ENCODE assay signal across 16 cellular contexts in the genomic region with DNA sequence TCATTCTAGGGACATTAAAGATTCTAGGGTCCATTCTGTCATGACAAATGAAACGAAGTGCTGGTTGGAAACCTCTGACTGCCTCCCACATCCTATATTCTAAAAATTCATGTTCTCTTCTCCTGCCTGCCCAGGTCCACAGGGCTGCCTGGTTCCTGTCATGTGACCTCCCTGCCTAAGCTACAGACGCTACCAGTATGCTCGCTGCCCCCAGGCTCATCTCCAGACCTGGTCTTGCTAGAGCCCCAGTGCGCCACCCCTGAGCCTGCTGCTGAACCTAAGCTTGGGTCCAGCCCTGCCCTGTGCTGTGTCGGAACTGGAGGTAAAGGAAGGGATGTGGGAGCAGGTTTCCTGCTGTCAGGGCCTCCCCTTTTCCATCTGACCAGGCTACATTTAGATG.
"Had no signal": no experiment of that assay in that cellular context is flagged by ENCODE, and none has a peak within 500 bp of the region (broad histone marks: within the 10 kb centered on the region; RNA-seq: fewer than 3 reads in every experiment).

No MANE protein-coding gene starts in this region.

- ATAC-seq: natural killer cell had no signal

- H3K9me3 Mint-ChIP-seq: activated CD4-positive, alpha-beta T cell treated with anti-CD3 and anti-CD28 coated beads, Interleukin-2, amount 10 ng/mL, durations not matched to agents 24 days and 14 days; activated naive CD8-positive, alpha-beta T cell treated with anti-CD3 and anti-CD28 coated beads, Interleukin-2, amount 10 ng/mL, durations not matched to agents 7 days and 5 days; activated T-helper 1 cell treated with anti-CD3 and anti-CD28 coated beads, Interleukin-12 subunit alpha, Interleukin-12 subunit beta, Interleukin-2, Interleukin-4 antibody, amounts not matched to agents 30 ng/mL and 10 ng/mL and 1 ng/mL, durations not matched to agents 14 hours and 24 hours and 36 hours; natural killer cell; stimulated activated naive CD8-positive, alpha-beta T cell treated with anti-CD3 and anti-CD28 coated beads, Interleukin-15, Interleukin-2, amounts not matched to agents 100 ng/mL and 50 ng/mL, for 24 hours had no signal

- H3K27me3 ChIP-seq: brain microvascular endothelial cell, right lobe of liver had no signal

- H3K27ac Mint-ChIP-seq: activated CD4-positive, alpha-beta T cell treated with anti-CD3 and anti-CD28 coated beads, Interleukin-2, amount 10 ng/mL, durations not matched to agents 24 days and 14 days; activated naive CD8-positive, alpha-beta T cell treated with anti-CD3 and anti-CD28 coated beads, Interleukin-2, amount 10 ng/mL, durations not matched to agents 7 days and 5 days; activated T-helper 1 cell treated with anti-CD3 and anti-CD28 coated beads, Interleukin-12 subunit alpha, Interleukin-12 subunit beta, Interleukin-2, Interleukin-4 antibody, amounts not matched to agents 30 ng/mL and 10 ng/mL and 1 ng/mL, durations not matched to agents 14 hours and 24 hours and 36 hours; natural killer cell; stimulated activated naive CD8-positive, alpha-beta T cell treated with anti-CD3 and anti-CD28 coated beads, Interleukin-15, Interleukin-2, amounts not matched to agents 100 ng/mL and 50 ng/mL, for 24 hours had no signal

- H3K9me3 ChIP-seq: prostate gland, right lobe of liver had no signal

- H3K4me1 Mint-ChIP-seq: activated CD4-positive, alpha-beta T cell treated with anti-CD3 and anti-CD28 coated beads, Interleukin-2, amount 10 ng/mL, durations not matched to agents 24 days and 14 days; activated naive CD8-positive, alpha-beta T cell treated with anti-CD3 and anti-CD28 coated beads, Interleukin-2, amount 10 ng/mL, durations not matched to agents 7 days and 5 days; natural killer cell had no signal

- H3K36me3 ChIP-seq: brain microvascular endothelial cell, prostate gland, right lobe of liver had no signal

- H3K4me3 Mint-ChIP-seq: activated CD4-positive, alpha-beta T cell treated with anti-CD3 and anti-CD28 coated beads, Interleukin-2, amount 10 ng/mL, durations not matched to agents 24 days and 14 days; activated naive CD8-positive, alpha-beta T cell treated with anti-CD3 and anti-CD28 coated beads, Interleukin-2, amount 10 ng/mL, durations not matched to agents 7 days and 5 days; activated T-helper 1 cell treated with anti-CD3 and anti-CD28 coated beads, Interleukin-12 subunit alpha, Interleukin-12 subunit beta, Interleukin-2, Interleukin-4 antibody, amounts not matched to agents 30 ng/mL and 10 ng/mL and 1 ng/mL, durations not matched to agents 14 hours and 24 hours and 36 hours; natural killer cell; stimulated activated naive CD8-positive, alpha-beta T cell treated with anti-CD3 and anti-CD28 coated beads, Interleukin-15, Interleukin-2, amounts not matched to agents 100 ng/mL and 50 ng/mL, for 24 hours had no signal

- H3K27ac ChIP-seq: brain microvascular endothelial cell, epithelial cell of prostate, prostate gland, right lobe of liver had no signal

- H3K4me3 ChIP-seq: prostate gland, right lobe of liver had no signal

- H3K4me1 ChIP-seq: prostate gland, right lobe of liver had no signal

- H3K36me3 Mint-ChIP-seq: activated naive CD8-positive, alpha-beta T cell treated with anti-CD3 and anti-CD28 coated beads, Interleukin-2, amount 10 ng/mL, durations not matched to agents 7 days and 5 days; natural killer cell had no signal

- DNase-seq: activated CD4-positive, alpha-beta T cell treated with anti-CD3 and anti-CD28 coated beads, Interleukin-2, amount 10 ng/mL, durations not matched to agents 24 days and 14 days; activated CD4-positive, CD25-positive, alpha-beta regulatory T cell; activated CD8-positive, alpha-beta memory T cell treated with anti-CD3 and anti-CD28 coated beads for 24 hours; activated naive CD4-positive, alpha-beta T cell; activated naive CD8-positive, alpha-beta T cell treated with anti-CD3 and anti-CD28 coated beads, Interleukin-2, amount 10 ng/mL, durations not matched to agents 7 days and 5 days; brain microvascular endothelial cell; head of caudate nucleus; mammary epithelial cell; natural killer cell; occipital lobe; right lobe of liver; SW 1271 had no signal
